Comparison of ENCODE assay signal across 8 cellular contexts in the genomic region with DNA sequence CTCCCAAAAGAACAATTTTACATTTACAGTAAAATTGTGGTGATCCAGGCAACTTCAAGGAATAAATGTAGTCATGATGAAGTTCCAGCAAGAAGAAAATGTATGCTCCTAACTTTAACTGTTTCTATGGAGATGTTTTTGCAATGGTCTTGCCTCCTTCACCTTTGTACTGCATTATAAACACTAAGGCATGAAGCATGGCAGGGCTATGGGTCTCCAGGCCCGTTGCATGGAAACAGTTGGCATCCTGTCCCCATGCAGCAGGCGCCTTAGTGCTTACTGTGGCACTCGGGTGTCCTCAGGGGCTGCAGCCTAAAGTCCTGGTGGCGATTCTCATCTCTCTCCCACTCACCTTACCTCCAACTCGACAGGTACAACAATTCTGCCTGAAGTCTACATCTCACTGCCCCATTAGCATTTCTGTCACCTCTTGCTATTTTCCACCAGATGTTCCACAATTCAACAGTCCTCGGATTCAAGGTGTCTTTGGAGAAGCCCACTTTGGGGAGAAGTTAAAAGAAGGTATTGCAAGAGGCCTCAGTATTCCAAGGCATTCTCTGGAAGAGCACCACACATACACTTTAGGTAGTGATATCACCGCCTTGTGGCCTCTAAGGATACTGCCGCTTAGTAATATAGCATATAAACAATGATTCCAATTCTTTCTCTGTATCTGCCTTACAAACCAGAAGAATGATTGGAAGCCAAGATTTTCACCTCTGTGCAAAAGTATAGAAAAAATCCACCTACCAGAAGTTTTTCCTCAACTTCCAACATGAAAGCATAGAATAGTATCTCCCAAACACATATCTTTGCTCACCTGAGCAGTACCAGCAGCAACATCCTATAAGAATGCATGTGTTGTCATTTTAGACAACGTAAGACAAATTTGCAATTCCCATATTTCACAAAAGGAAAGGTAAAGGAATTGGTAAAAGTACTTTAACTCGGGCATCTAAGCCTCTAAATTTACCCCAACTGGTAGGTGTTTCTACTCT. TPM values are rescaled to one million over a fixed set of nuclear protein-coding genes. Genes with fewer than 3 reads are reported as not detected.
DNase-seq lines count a peak whose midpoint lies in the region; ATAC-seq, FAIRE-seq and TF ChIP-seq lines count a peak whose summit lies in the region.

No MANE protein-coding gene starts in this region.

- peak; percentile 63 for TF ChIP-seq CTCF in DOHH2 (IDR thresholded peaks at IDR 0.05; ENCODE audit: low read depth, low read length, poor library complexity, severe bottlenecking)
- peak; percentile 49 for TF ChIP-seq CTCF in colonic mucosa (IDR thresholded peaks at IDR 0.05)
- TF ChIP-seq CTCF in nephron (IDR thresholded peaks at IDR 0.05; ENCODE audit: unreplicated experiment in 3 of 3): peak; percentile 50 to 66 (median 50)

- no peaks in the 10 kb centered on the region for H3K9me2 ChIP-seq in DOHH2 (replicated peaks; ENCODE audit: control insufficient read depth, low read length)

- intact Hi-C loops in colonic mucosa (cut with DNase I): no loop called here

- no peaks in the 10 kb centered on the region for H3K9me3 Mint-ChIP-seq in nephron

- DNase-seq in H4 (ENCODE audit: low spot score) (peak; percentile 67), NCI-H69 (lab: John Stamatoyannopoulos, UW) (peak; percentile 44), colonic mucosa (no peak), GM19239 (ENCODE audit: insufficient read length, low spot score) (no peak)
- no peak for DNase-seq in stimulated activated CD4-positive, alpha-beta T cell treated with anti-CD3 and anti-CD28 coated beads, Interleukin-4, amount 100 ng/mL, for 4 hours

- no peak overlapping the region for H3K4me2 ChIP-seq in DOHH2 (ENCODE audit: low read length)

- no peak overlapping the region for H3K9ac ChIP-seq in colonic mucosa (ENCODE audit: low read depth in 2 of 2, low read length in 2 of 2)

- no peak for FAIRE-seq in GM19239 (lab: Jason Lieb, UNC)

- H3K9me3 ChIP-seq in DOHH2 (ENCODE audit: control insufficient read depth, insufficient read depth, low read length): no peaks in the 10 kb centered on the region
- H3K9me3 ChIP-seq in colonic mucosa: no peaks in the 10 kb centered on the region

- H3K27me3 ChIP-seq in DOHH2 (ENCODE audit: control insufficient read depth, low read length): no peaks in the 10 kb centered on the region
- peaks cover 9% of the 10 kb centered on the region for H3K27me3 ChIP-seq in colonic mucosa

- H3K4me3 ChIP-seq in DOHH2 (ENCODE audit: low read length): no peak overlapping the region
- no peak overlapping the region for H3K4me3 ChIP-seq in colonic mucosa

- no peaks in the 10 kb centered on the region for H3K79me2 ChIP-seq in DOHH2 (ENCODE audit: control insufficient read depth, low read length)

- H3K4me1 ChIP-seq in DOHH2 (ENCODE audit: control insufficient read depth, low read length) (no peaks in the 10 kb centered on the region), colonic mucosa (no peaks in the 10 kb centered on the region)

- ATAC-seq in GM19328 (IDR thresholded peaks at IDR 0.05; ENCODE audit: unreplicated experiment): no peak

- H3K36me3 ChIP-seq in DOHH2 (ENCODE audit: control insufficient read depth, low read length) (no peaks in the 10 kb centered on the region), colonic mucosa (no peaks in the 10 kb centered on the region)

- peak overlapping the region; percentile 8 to 67 (median 47) for H3K27ac Mint-ChIP-seq in nephron

- no peak overlapping the region for H3K27ac ChIP-seq in DOHH2 (ENCODE audit: low read depth, low read length)
- H3K27ac ChIP-seq in colonic mucosa: no peak overlapping the region

- H3K27me3 Mint-ChIP-seq in nephron (ENCODE audit: low read depth): no peaks in the 10 kb centered on the region

- H3K4me1 Mint-ChIP-seq in nephron: peaks cover 47% of the 10 kb centered on the region

- no peaks in the 10 kb centered on the region for H3F3A ChIP-seq in DOHH2 (ENCODE audit: control insufficient read depth, insufficient read depth)

- H3K4me3 Mint-ChIP-seq in nephron: peak overlapping the region in 1 of 3 experiments; percentile 31

- no peaks in the 10 kb centered on the region for H4K20me1 ChIP-seq in DOHH2 (ENCODE audit: control insufficient read depth, insufficient read depth, low read depth, low read length)

- no peaks in the 10 kb centered on the region for H3K36me3 Mint-ChIP-seq in nephron (ENCODE audit: low read depth)

RNA-seq across cellular contexts. Expression of gene LIFR, which starts 5.1 kb away (rescaled TPM):
- total RNA-seq in H4 (2014; rRNA removed; shearing (Covaris generic)): 25.1 and 31.2 TPM in 2 replicates
- total RNA-seq in colonic mucosa: 10 to 100 TPM in 1 of 2 donors, 1 to 10 TPM in 1; 7.0 to 10.3 TPM

Comparison
In these comparisons a context has a peak if more than half of its experiments do, and no peak if none do; other contexts are left out.
1. DNase-seq: peak in H4 (single experiment) and NCI-H69 (single experiment); none in colonic mucosa (single experiment), GM19239 (single experiment) and stimulated activated CD4-positive, alpha-beta T cell treated with anti-CD3 and anti-CD28 coated beads, Interleukin-4, amount 100 ng/mL, for 4 hours (0 of 2).
2. Peak in every context shown above with its lines, with median percentiles within 50 percentile points of each other: CTCF ChIP-seq.